Comparison of ENCODE assay signal across 12 cellular contexts in the genomic region with DNA sequence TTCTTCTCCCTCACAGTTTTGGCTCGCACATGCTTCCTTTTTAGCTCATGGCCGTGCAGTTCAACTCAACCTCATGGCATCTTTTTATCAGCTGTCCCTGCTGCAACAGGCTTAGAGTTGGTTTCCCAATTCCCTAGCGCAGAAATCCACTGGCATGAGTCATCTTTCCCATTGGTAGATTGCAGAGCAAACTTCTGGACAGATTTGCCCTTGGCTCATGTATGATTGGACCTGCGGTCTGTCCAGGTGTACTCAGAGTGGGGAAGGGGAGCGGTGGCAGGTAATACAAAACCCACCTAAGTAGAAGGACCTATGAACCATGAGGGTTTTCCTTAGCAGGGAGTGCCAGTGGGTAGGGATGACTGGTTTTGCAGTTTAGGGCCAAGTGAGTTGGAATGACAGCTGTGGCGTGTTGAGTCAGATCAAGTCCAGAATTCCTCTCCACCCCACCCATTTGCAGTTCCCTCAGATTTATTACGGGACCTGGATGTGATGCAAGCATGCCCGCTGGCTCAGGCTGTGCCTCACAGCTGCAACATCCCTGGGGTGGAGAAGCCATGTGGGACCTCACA.
A peak's percentile ranks its signal among the peaks of the same experiment; 100 is the strongest.
DNase-seq lines count a peak whose midpoint lies in the region; ATAC-seq, FAIRE-seq and TF ChIP-seq lines count a peak whose summit lies in the region.
"Had no signal": no experiment of that assay in that cellular context is flagged by ENCODE, and none has a peak within 500 bp of the region (broad histone marks: within the 10 kb centered on the region; RNA-seq: fewer than 3 reads in every experiment).

No MANE protein-coding gene starts in this region.

- no peak overlapping the region for H2BK20ac ChIP-seq in IMR-90 (ENCODE audit: low read depth, low read length)

- no peak overlapping the region for H3K4ac ChIP-seq in IMR-90 (ENCODE audit: low read depth, low read length)

- H2BK15ac ChIP-seq in IMR-90 (ENCODE audit: low read depth, low read length) = no peak overlapping the region

- no peak overlapping the region for H2AK5ac ChIP-seq in IMR-90 (ENCODE audit: low read depth, low read length)

- WGBS in IMR-90 (ENCODE audit: extremely low coverage in 2 of 2, insufficient read length in 1 of 2), 2 experiments = no CpG with 5 or more reads among the region's 8 CpGs
- 80 to 82% methylated on average over 6 to 8 of the region's 8 CpGs for WGBS in thyroid gland, 2 donors

- no TSS peak for BruUV-seq in IMR-90 (replicated peaks; lab: Mats Ljungman, UMichigan)

- H2AK9ac ChIP-seq in IMR-90 (replicated peaks; ENCODE audit: low read depth, low read length, poor library complexity) = no peak overlapping the region

- H3K9me3 ChIP-seq in IMR-90 (ENCODE audit: control insufficient read depth, insufficient read depth, low read length) (peaks cover 17% of the 10 kb centered on the region), left lung (no peaks in the 10 kb centered on the region), thyroid gland (no peaks in the 10 kb centered on the region)

- TF ChIP-seq RAD21 in IMR-90 (IDR thresholded peaks at IDR 0.05; ENCODE audit: low read length) = no peak

- H3K27ac ChIP-seq in IMR-90 (ENCODE audit: insufficient read depth, low read length) (no peak overlapping the region), left lung (peak overlapping the region; percentile 4 to 13), thyroid gland (peak overlapping the region in 2 of 3 donors; percentile 1 to 57)

- H3K27me3 ChIP-seq in IMR-90 (ENCODE audit: control insufficient read depth, insufficient read depth, low read length) = no peaks in the 10 kb centered on the region
- H3K27me3 ChIP-seq in bronchial epithelial cell (ENCODE audit: control insufficient read depth, insufficient read depth, low read length) = no peaks in the 10 kb centered on the region
- H3K27me3 ChIP-seq in left lung = no peaks in the 10 kb centered on the region
- H3K27me3 ChIP-seq in thyroid gland = no peaks in the 10 kb centered on the region

- peak; percentile 43 for DNase-seq in IMR-90
- peak; percentile 98 for DNase-seq in bronchial epithelial cell (ENCODE audit: low read depth)
- DNase-seq in left lung = no peak
- peak in 1 of 2 donors; percentile 11 for DNase-seq in thyroid gland
- DNase-seq in HK-2 (ENCODE audit: unreplicated experiment) = no peak
- DNase-seq in GM12891 (ENCODE audit: insufficient read length, low spot score) = no peak
- no peak for DNase-seq in ACHN
- DNase-seq: activated T-cell treated with anti-CD3 and anti-CD28 coated beads, Interleukin-2, amount 50 U/mL, for 24 hours; DND-41; effector CD4-positive, alpha-beta T cell; NCI-H524 had no signal

- H3K4me2 ChIP-seq in IMR-90 (ENCODE audit: low read depth, low read length) = no peak overlapping the region

- no peaks in the 10 kb centered on the region for H3K79me1 ChIP-seq in IMR-90 (ENCODE audit: low read depth in 1 of 2, low read length in 2 of 2)

- H4K91ac ChIP-seq in IMR-90 (ENCODE audit: insufficient read depth, low read depth, low read length) = no peak overlapping the region

- no peak overlapping the region for H4K5ac ChIP-seq in IMR-90 (ENCODE audit: low read depth, low read length)

- H3K4me3 ChIP-seq in IMR-90 (ENCODE audit: insufficient read depth, low read depth, low read length) = no peak overlapping the region
- no peak overlapping the region for H3K4me3 ChIP-seq in bronchial epithelial cell (ENCODE audit: low read depth, low read length)
- no peak overlapping the region for H3K4me3 ChIP-seq in left lung
- no peak overlapping the region for H3K4me3 ChIP-seq in thyroid gland (replicated peaks in 1 of 3)

- intact Hi-C loops in IMR-90 (cut with micrococcal nuclease) (no loop called here), left lung (cut with DNase I) (no loop called here), thyroid gland (cut with DNase I) (no loop called here)

- CTCF ChIA-PET in IMR-90 (lab: Yijun Ruan, JAX) = interaction anchor here (0.6 kb wide), 1 partner anchor 12 kb away, joined by 3 read pairs; no protein-coding TSS in a partner anchor

- H3K23ac ChIP-seq in IMR-90 (ENCODE audit: low read depth, low read length) = no peak overlapping the region

- H3K14ac ChIP-seq in IMR-90 (replicated peaks; ENCODE audit: low read depth, low read length) = no peak overlapping the region

- no peak overlapping the region for H2BK120ac ChIP-seq in IMR-90 (ENCODE audit: low read depth, low read length)

- in situ Hi-C loops in IMR-90 (cut with MboI; ENCODE audit: low sequenced_read_pairs) (no loop called here), ACHN (cut with HindIII; ENCODE audit: low pct_ligation_motif_present, low pct_unique_long_range_greater_than_20kb, low sequenced_read_pairs) (no loop called here)

- H3K56ac ChIP-seq in IMR-90 (ENCODE audit: extremely low read depth, insufficient read depth, low read length) = no peak overlapping the region

- H3K36me3 ChIP-seq in IMR-90 (ENCODE audit: control insufficient read depth, insufficient read depth, low read length) = no peaks in the 10 kb centered on the region
- H3K36me3 ChIP-seq in bronchial epithelial cell (ENCODE audit: control insufficient read depth, insufficient read depth, low read length) = no peaks in the 10 kb centered on the region
- H3K36me3 ChIP-seq in left lung = no peaks in the 10 kb centered on the region
- no peaks in the 10 kb centered on the region for H3K36me3 ChIP-seq in thyroid gland

- H4K20me1 ChIP-seq in IMR-90 (ENCODE audit: insufficient read depth, low read length) = no peaks in the 10 kb centered on the region

- no peak overlapping the region for H2BK5ac ChIP-seq in IMR-90 (ENCODE audit: low read depth, low read length, poor library complexity, severe bottlenecking)

- ATAC-seq in IMR-90 (ENCODE audit: low read depth) (peak; percentile 48), left lung (peak; percentile 63), HG02642 (IDR thresholded peaks at IDR 0.05; ENCODE audit: poor library complexity, unreplicated experiment) (no peak)

- dilution Hi-C loops in IMR-90 (cut with HindIII; ENCODE audit: low sequenced_read_pairs, unreplicated experiment) = no loop called here

- H3K4me1 ChIP-seq in IMR-90 (ENCODE audit: control insufficient read depth, insufficient read depth, low read length) (no peaks in the 10 kb centered on the region), left lung (no peaks in the 10 kb centered on the region), thyroid gland (peaks cover 0 to 6% of the 10 kb centered on the region in 2 donors)

- H3K9ac ChIP-seq in IMR-90 (ENCODE audit: low read depth, low read length) = no peak overlapping the region

- H3K9me1 ChIP-seq in IMR-90 (ENCODE audit: insufficient read depth, low read length) = no peaks in the 10 kb centered on the region

- no peak overlapping the region for H3K18ac ChIP-seq in IMR-90 (ENCODE audit: low read depth, low read length)

- no peak overlapping the region for H2AFZ ChIP-seq in IMR-90 (replicated peaks; ENCODE audit: low read length, poor library complexity)

- peak; percentile 98 for FAIRE-seq in bronchial epithelial cell (lab: Jason Lieb, UNC)
- no peak for FAIRE-seq in GM12891 (lab: Jason Lieb, UNC)

- POLR2A ChIA-PET in IMR-90 (lab: Charles Lee; ENCODE audit: unreplicated experiment) = no interaction called here

- TF ChIP-seq CTCF in IMR-90 (conservative IDR thresholded peaks at IDR 0.05; ENCODE audit: low read depth, low read length) = no peak
- TF ChIP-seq CTCF in bronchial epithelial cell (IDR thresholded peaks at IDR 0.05; ENCODE audit: insufficient read depth, low read length, severe bottlenecking) = no peak
- no peak for TF ChIP-seq CTCF in left lung (IDR thresholded peaks at IDR 0.05)
- TF ChIP-seq CTCF in thyroid gland (IDR thresholded peaks at IDR 0.05) = no peak

- no peak overlapping the region for H4K8ac ChIP-seq in IMR-90 (ENCODE audit: low read depth in 2 of 2, low read length in 2 of 2)

- TF ChIP-seq POLR2A in IMR-90 (IDR thresholded peaks at IDR 0.05; ENCODE audit: low read depth, low read length) = no peak
- no peak for TF ChIP-seq POLR2A in thyroid gland (IDR thresholded peaks at IDR 0.05)
- no peak for TF ChIP-seq POLR2A in GM12891 (IDR thresholded peaks at IDR 0.05; ENCODE audit: low read depth, low read length)

TF ChIP-seq in IMR-90, 13 proteins besides CTCF, POLR2A, EP300 and RAD21 (continues in another document):
- no peak for TF ChIP-seq BHLHE40 (IDR thresholded peaks at IDR 0.05; ENCODE audit: low read depth, low read length)
- TF ChIP-seq, protein P1, sequence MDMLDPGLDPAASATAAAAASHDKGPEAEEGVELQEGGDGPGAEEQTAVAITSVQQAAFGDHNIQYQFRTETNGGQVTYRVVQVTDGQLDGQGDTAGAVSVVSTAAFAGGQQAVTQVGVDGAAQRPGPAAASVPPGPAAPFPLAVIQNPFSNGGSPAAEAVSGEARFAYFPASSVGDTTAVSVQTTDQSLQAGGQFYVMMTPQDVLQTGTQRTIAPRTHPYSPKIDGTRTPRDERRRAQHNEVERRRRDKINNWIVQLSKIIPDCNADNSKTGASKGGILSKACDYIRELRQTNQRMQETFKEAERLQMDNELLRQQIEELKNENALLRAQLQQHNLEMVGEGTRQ (IDR thresholded peaks at IDR 0.05; ENCODE audit: low read depth, low read length) = no peak

TF ChIP-seq in GM12891, 5 proteins besides CTCF, POLR2A, EP300 and RAD21:
- TF ChIP-seq POLR2AphosphoS5 (IDR thresholded peaks at IDR 0.05; ENCODE audit: low read depth, low read length) (no peak), SPI1 (IDR thresholded peaks at IDR 0.05; ENCODE audit: low read depth, low read length) (no peak), PAX5 (IDR thresholded peaks at IDR 0.05; ENCODE audit: insufficient read depth, low read length, severe bottlenecking) (no peak), TAF1 (IDR thresholded peaks at IDR 0.05; ENCODE audit: low read depth, low read length) (no peak), POU2F2 (IDR thresholded peaks at IDR 0.05; ENCODE audit: low read depth, low read length) (no peak)
TF ChIP-seq in GM12891: peak in this region for 0.

Comparison
In these comparisons a context has a peak if more than half of its experiments do, and no peak if none do; other contexts are left out.
1. DNase-seq: peak in IMR-90 (single experiment) and bronchial epithelial cell (single experiment); none in left lung (0 of 2), HK-2 (single experiment), GM12891 (single experiment) and ACHN (single experiment).